32 cellular contexts compared by ENCODE assay signal in the genomic region with DNA sequence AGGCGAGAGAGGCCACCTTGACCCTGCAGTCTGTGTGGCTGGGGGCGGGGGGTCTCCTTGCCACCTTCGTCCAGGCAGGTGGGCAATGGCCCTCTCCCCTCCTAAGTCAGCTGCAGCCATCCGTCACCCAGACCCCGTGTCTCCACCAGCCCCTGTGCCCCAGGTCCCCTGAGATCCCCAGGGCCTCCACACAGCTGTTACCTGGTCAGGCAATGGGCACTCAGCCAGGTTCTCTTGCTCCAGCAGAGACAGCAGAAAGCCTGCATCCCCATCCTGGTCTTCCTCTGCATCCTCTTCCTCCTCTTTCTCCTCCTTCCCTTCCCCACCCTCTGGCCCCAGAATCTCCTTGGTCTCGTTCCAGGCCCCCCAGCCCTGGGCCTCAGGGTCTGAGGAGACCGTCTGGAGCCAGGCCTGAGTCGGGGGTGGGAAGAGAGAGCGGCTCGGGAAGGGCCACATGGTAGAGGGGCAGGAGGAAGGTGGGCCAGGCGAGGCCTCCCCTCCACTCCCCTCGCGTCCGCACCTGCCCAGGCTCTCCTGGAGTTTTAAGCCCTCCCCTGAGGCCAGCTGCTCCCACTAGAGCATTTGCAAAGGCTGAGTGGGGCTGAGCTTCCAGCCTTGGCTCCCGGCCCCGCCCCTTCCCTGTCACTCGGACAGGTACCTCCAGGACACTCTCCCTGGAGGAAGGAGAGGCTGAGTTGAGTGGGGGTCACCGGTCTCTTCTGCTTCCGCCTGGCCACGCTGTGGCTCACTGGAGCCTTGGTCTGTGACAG. TPM values are rescaled to one million over a fixed set of nuclear protein-coding genes. Genes with fewer than 3 reads are reported as not detected.
DNase-seq lines count a peak whose midpoint lies in the region; ATAC-seq, FAIRE-seq and TF ChIP-seq lines count a peak whose summit lies in the region.
"Had no signal": no experiment of that assay in that cellular context is flagged by ENCODE, and none has a peak within 500 bp of the region (broad histone marks: within the 10 kb centered on the region; RNA-seq: fewer than 3 reads in every experiment).

Gene PABPN1L, minus strand, starts transcription at position 510 of the 770 bp plus-strand sequence. Its CDS starts 54 bp downstream, at position 456.

- no peak within 1 kb of the TSS for H2BK20ac ChIP-seq in H1 (ENCODE audit: low read length)

- H3K23me2 ChIP-seq in H1 (ENCODE audit: low read depth, low read length), result no peaks in the 10 kb centered on the region

- H3K4me1 ChIP-seq in BLaER1 treated with 17β-estradiol and CSF1 and Interleukin-3, amounts not matched to agents 10 nM and 100 nM, result peaks cover 10 to 79% (median 63%) of the 10 kb centered on the region in 10 experiments
- H3K4me1 ChIP-seq in H1 (replicated peaks in 1 of 4; ENCODE audit: control insufficient read depth in 3 of 4, insufficient read depth in 4 of 4, low read length in 3 of 4), result no peaks in the 10 kb centered on the region; a peak in 1 of 7 replicates
- H3K4me1 ChIP-seq in MM.1S (ENCODE audit: low read length), result no peaks in the 10 kb centered on the region
- peaks cover 0 to 17% (median 12%) of the 10 kb centered on the region in 6 donors for H3K4me1 ChIP-seq in spleen
- H3K4me1 ChIP-seq: pancreas had no signal

- H3K9me2 ChIP-seq in MM.1S (replicated peaks; ENCODE audit: insufficient read depth, low read length), result no peaks in the 10 kb centered on the region

- H2AFZ ChIP-seq in H1 (ENCODE audit: low read length), result no peak within 1 kb of the TSS
- no peak within 1 kb of the TSS for H2AFZ ChIP-seq in MM.1S (ENCODE audit: low read length)
- H2AFZ ChIP-seq: PC-9 had no signal

- peak within 1 kb of the TSS; percentile 68; the same call in 1 of the 2 replicates for H4K8ac ChIP-seq in H1 (ENCODE audit: extremely low read depth, insufficient read depth, low read length)

- CTCF ChIA-PET in H1 (lab: Charles Lee; ENCODE audit: partially characterized antibody), result interaction anchor here (0.6 to 4.1 kb wide), 3 partner anchors 8 to 301 kb away, joined by 3 to 18 read pairs (median 3); no protein-coding TSS in a partner anchor

- peaks cover 15 to 23% (median 18%) of the 10 kb centered on the region in 11 experiments for H3K36me3 ChIP-seq in BLaER1 treated with 17β-estradiol and CSF1 and Interleukin-3, amounts not matched to agents 10 nM and 100 nM
- H3K36me3 ChIP-seq in H1 (ENCODE audit: control insufficient read depth in 2 of 4, insufficient read depth in 4 of 4, low read length in 3 of 4) (peaks cover 0 to 3% (median under 1%) of the 10 kb centered on the region in 4 experiments; a peak in 1 of 8 replicates), MM.1S (replicated peaks; ENCODE audit: insufficient read depth, low read length) (no peaks in the 10 kb centered on the region), spleen (peaks cover 0 to 25% (median 19%) of the 10 kb centered on the region in 6 donors)
- H3K36me3 ChIP-seq: brain microvascular endothelial cell had no signal

- peaks cover 19 to 34% (median 27%) of the 10 kb centered on the region in 11 experiments for H3K27me3 ChIP-seq in BLaER1 treated with 17β-estradiol and CSF1 and Interleukin-3, amounts not matched to agents 10 nM and 100 nM
- H3K27me3 ChIP-seq in H1 (replicated peaks in 1 of 4; ENCODE audit: control insufficient read depth in 3 of 4, extremely low read depth in 1 of 4, insufficient read depth in 3 of 4, low read length in 3 of 4) (no peaks in the 10 kb centered on the region), MM.1S (replicated peaks; ENCODE audit: insufficient read depth, low read length) (no peaks in the 10 kb centered on the region; the same call in none of the 2 replicates), spleen (replicated peaks in 1 of 7) (peaks cover 0 to 31% (median 11%) of the 10 kb centered on the region in 7 donors)
- H3K27me3 ChIP-seq: pancreas had no signal

- H3K23ac ChIP-seq in H1 (ENCODE audit: insufficient read length), result no peak within 1 kb of the TSS

- H2BK5ac ChIP-seq in H1 (ENCODE audit: low read depth, low read length), result no peak within 1 kb of the TSS

- H3K4me2 ChIP-seq in BLaER1 treated with 17β-estradiol and CSF1 and Interleukin-3, amounts not matched to agents 10 nM and 100 nM, result peak within 1 kb of the TSS in 8 of 11 experiments; percentile 8 to 65 (median 56); a peak in 15 of 22 replicates
- H3K4me2 ChIP-seq in H1 (ENCODE audit: insufficient read depth in 1 of 2, low read depth in 2 of 2, low read length in 2 of 2) (no peak within 1 kb of the TSS), MM.1S (ENCODE audit: low read depth, low read length) (no peak within 1 kb of the TSS)
- H3K4me2 ChIP-seq: PC-9 had no signal

- H3K18ac ChIP-seq in H1 (ENCODE audit: extremely low read depth, low read length), result no peak within 1 kb of the TSS

- H2AK5ac ChIP-seq in H1 (ENCODE audit: low read depth, low read length), result no peak within 1 kb of the TSS

- H3K9me3 ChIP-seq in BLaER1 treated with 17β-estradiol and CSF1 and Interleukin-3, amounts not matched to agents 10 nM and 100 nM (replicated peaks in 1 of 11), result no peaks in the 10 kb centered on the region
- H3K9me3 ChIP-seq in H1 (ENCODE audit: insufficient read depth in 2 of 2, low read depth in 1 of 2, low read length in 1 of 2) (no peaks in the 10 kb centered on the region), MM.1S (replicated peaks; ENCODE audit: insufficient read depth, low read length) (no peaks in the 10 kb centered on the region), spleen (no peaks in the 10 kb centered on the region)
- H3K9me3 ChIP-seq: left lung, pancreas had no signal

- no peak within 1 kb of the TSS for H3K4me3 ChIP-seq in BLaER1 treated with 17β-estradiol and CSF1 and Interleukin-3, amounts not matched to agents 10 nM and 100 nM
- H3K4me3 ChIP-seq in H1 (ENCODE audit: extremely low read depth in 1 of 4, insufficient read depth in 2 of 4, low read depth in 3 of 4, low read length in 4 of 4) (no peak within 1 kb of the TSS), MM.1S (ENCODE audit: low read length) (no peak within 1 kb of the TSS), spleen (no peak within 1 kb of the TSS)
- H3K4me3 ChIP-seq: left lung, pancreas, PC-9 had no signal

- H2BK12ac ChIP-seq in H1 (ENCODE audit: low read depth, low read length), result no peak within 1 kb of the TSS

- H2BK15ac ChIP-seq in H1 (ENCODE audit: low read length), result no peak within 1 kb of the TSS

- TF ChIP-seq POLR2A in H1 (IDR thresholded peaks at IDR 0.05; ENCODE audit: control extremely low read depth in 1 of 2, low read depth in 2 of 2, low read length in 2 of 2), result no peak
- no peak for TF ChIP-seq POLR2A in spleen (IDR thresholded peaks at IDR 0.05)

- H3K79me1 ChIP-seq in H1 (ENCODE audit: low read depth, low read length), result no peaks in the 10 kb centered on the region

- H4K20me1 ChIP-seq in BLaER1 treated with 17β-estradiol and CSF1 and Interleukin-3, amounts not matched to agents 10 nM and 100 nM, result peaks cover 0 to 60% (median 7%) of the 10 kb centered on the region in 11 experiments; a peak in 15 of 22 replicates
- H4K20me1 ChIP-seq in H1 (replicated peaks in 1 of 2; ENCODE audit: control insufficient read depth in 1 of 2, insufficient read depth in 2 of 2, low read length in 2 of 2), result no peaks in the 10 kb centered on the region
- no peaks in the 10 kb centered on the region for H4K20me1 ChIP-seq in MM.1S (ENCODE audit: insufficient read depth, low read length)

- H3F3A ChIP-seq in MM.1S (ENCODE audit: insufficient read depth, low read length), result no peaks in the 10 kb centered on the region

- no peak within 1 kb of the TSS for H3K14ac ChIP-seq in H1 (ENCODE audit: insufficient read length)

- H3K79me2 ChIP-seq in H1 (ENCODE audit: control insufficient read depth in 1 of 2, insufficient read depth in 2 of 2, low read length in 2 of 2) (no peaks in the 10 kb centered on the region), MM.1S (ENCODE audit: low read length) (no peaks in the 10 kb centered on the region)

- intact Hi-C loops in spleen (cut with DNase I; ENCODE audit: low total_unique reads), result no loop called here

- DNase-seq in DMS79 treated with DMSO at 0.1 percent for 48 hours (lab: John Stamatoyannopoulos, UW) (peak; percentile 13), DMS79 (lab: John Stamatoyannopoulos, UW) (no peak), NCI-H1092 treated with DMSO at 0.1 percent for 48 hours (lab: John Stamatoyannopoulos, UW) (peak; percentile 19), H1 (ENCODE audit: low read depth in 1 of 2, low spot score in 2 of 2) (no peak), MM.1S (no peak), spleen (no peak)
- DNase-seq: activated CD4-positive, alpha-beta T cell treated with anti-CD3 and anti-CD28 coated beads, Interleukin-2, amount 10 ng/mL, durations not matched to agents 24 days and 14 days; amniotic stem cell; brain microvascular endothelial cell; CD4-positive, CD25-positive, alpha-beta regulatory T cell; cerebellar nuclear complex; dermis blood vessel endothelial cell; GDM1; H9; left lung; mesenchymal stem cell; NCI-H2081; NCI-H510A; pancreas; PC-9; SHP77; trophoblast cell had no signal

- TF ChIP-seq EP300 in H1 (IDR thresholded peaks at IDR 0.05; ENCODE audit: borderline replicate concordance in 1 of 2, low read depth in 2 of 2, low read length in 2 of 2), result no peak

- no peak for FAIRE-seq in H1 (lab: Jason Lieb, UNC)
- FAIRE-seq: pancreas had no signal

- no peak for TF ChIP-seq RAD21 in H1 (IDR thresholded peaks at IDR 0.05 in 1 of 2, conservative IDR thresholded peaks at IDR 0.05 in 1 of 2; ENCODE audit: low read depth in 2 of 2, low read length in 2 of 2)

- H3K9ac ChIP-seq in BLaER1 treated with 17β-estradiol and CSF1 and Interleukin-3, amounts not matched to agents 10 nM and 100 nM, result peak within 1 kb of the TSS in 3 of 11 experiments; percentile 24 to 29 (median 24); a peak in 3 of 22 replicates
- H3K9ac ChIP-seq in H1 (replicated peaks in 1 of 4; ENCODE audit: extremely low read depth in 1 of 4, low read depth in 3 of 4, low read length in 3 of 4) (no peak within 1 kb of the TSS; a peak in 1 of 7 replicates), MM.1S (ENCODE audit: low read length) (no peak within 1 kb of the TSS)

- ATAC-seq in HG02981 (IDR thresholded peaks at IDR 0.05; ENCODE audit: unreplicated experiment), result no peak
- ATAC-seq: esophagus mucosa; left lung; pancreas; stimulated activated memory B cell treated with anti-CD40 and anti-IgM and Interleukin-4, amounts not matched to agents 10 μg/mL and 1 μg/mL and 100 μg/mL, for 72 hours had no signal

- 86% methylated on average over 16 of the region's 20 CpGs; no CpG with 5 or more reads in 1 of the 2 experiments for WGBS in H1 (ENCODE audit: extremely low coverage in 1 of 2, insufficient coverage in 1 of 2, insufficient read length in 1 of 2, insufficient replicate concordance in 2 of 2, low coverage in 1 of 2, low lambda C conversion rate in 2 of 2, missing lambda C conversion rate in 1 of 2), 2 experiments
- WGBS in spleen, 5 donors, result 78 to 85% (median 81%) methylated on average over 9 to 20 of the region's 20 CpGs

- no peak within 1 kb of the TSS for H3K27ac ChIP-seq in BLaER1 treated with 17β-estradiol and CSF1 and Interleukin-3, amounts not matched to agents 10 nM and 100 nM
- H3K27ac ChIP-seq in H1 (ENCODE audit: low read depth, low read length) (no peak within 1 kb of the TSS), MM.1S (ENCODE audit: low read length) (no peak within 1 kb of the TSS), spleen (no peak within 1 kb of the TSS)
- H3K27ac ChIP-seq: brain microvascular endothelial cell, left lung, pancreas, PC-9 had no signal

- H3K4ac ChIP-seq in H1 (replicated peaks; ENCODE audit: insufficient read length, low read depth, low read length), result no peak within 1 kb of the TSS

- POLR2A ChIA-PET in H1 (lab: Charles Lee; ENCODE audit: partially characterized antibody), result interaction anchor here (1.0 kb wide), 1 partner anchor 60 kb away, joined by 3 read pairs; no protein-coding TSS in a partner anchor

- no peak within 1 kb of the TSS for H3K56ac ChIP-seq in H1 (replicated peaks; ENCODE audit: insufficient read length, low read depth, low read length)

- H4K91ac ChIP-seq in H1 (replicated peaks; ENCODE audit: insufficient read length, low read length), result no peak within 1 kb of the TSS

- no peak within 1 kb of the TSS for H4K5ac ChIP-seq in H1 (ENCODE audit: insufficient read length, low read depth, low read length)

- TF ChIP-seq CTCF in H1 (IDR thresholded peaks at IDR 0.05; ENCODE audit: control extremely low read depth in 1 of 3, insufficient read depth in 1 of 3, low read depth in 1 of 3, low read length in 3 of 3) (no peak), MM.1S (IDR thresholded peaks at IDR 0.05; ENCODE audit: low read length) (no peak), spleen (IDR thresholded peaks at IDR 0.05 in 8 of 11, conservative IDR thresholded peaks at IDR 0.05 in 3 of 11) (no peak)

- H2BK120ac ChIP-seq in H1 (replicated peaks; ENCODE audit: low read depth, low read length), result no peak within 1 kb of the TSS

RNA-seq across cellular contexts. Expression of gene PABPN1L, which starts in this region (rescaled TPM):
- not detected in 2 replicates for total RNA-seq in H1 (2021; fragmentation: NEBNext Ultra II Directional; extraction: Animal tissue kit (Norgen Biotek cat#: 25700))
- polyA plus RNA-seq in H1 (2011; rRNA removed), result not detected in 2 replicates
- polyA plus RNA-seq in H1 (2011; cell fraction: cytosol; rRNA removed), result not detected
- 0.20 TPM for polyA plus RNA-seq in H1 (2011; cell fraction: nucleus; rRNA removed)
- polyA plus RNA-seq in H1 (2012, experiment 1 of 2), result 0.17 TPM in 1 of 4 replicates, not detected in the others
- not detected for polyA plus RNA-seq in H1 (2012, experiment 2 of 2)
- polyA plus RNA-seq in H1 (2013, experiment 1 of 2), result not detected
- polyA plus RNA-seq in H1 (2013, experiment 2 of 2), result not detected
- polyA minus RNA-seq in H1 (2011; rRNA and poly(A)+ RNA removed), result not detected in 2 replicates
- polyA minus RNA-seq in H1 (2011; cell fraction: cytosol; rRNA and poly(A)+ RNA removed), result not detected
- not detected for polyA minus RNA-seq in H1 (2011; cell fraction: nucleus; rRNA and poly(A)+ RNA removed)
- 1 to 10 TPM in 1 of 7 donors, under 1 TPM in 2, not detected in 4; 0.72 to 1.3 (median 0.85) TPM for total RNA-seq in spleen
- polyA plus RNA-seq in spleen, result under 1 TPM; 0.26 to 0.67 (median 0.29) TPM
- total RNA-seq: A172; activated CD4-positive, alpha-beta T cell treated with anti-CD3 and anti-CD28 coated beads, Interleukin-2, amount 10 ng/mL, durations not matched to agents 24 days and 14 days; activated CD8-positive, alpha-beta memory T cell treated with anti-CD3 and anti-CD28 coated beads for 36 hours; CD4-positive, CD25-positive, alpha-beta regulatory T cell; dermis blood vessel endothelial cell; esophagus mucosa; fibroblast of villous mesenchyme; H9; left lung; LHCN-M2; PC-9; renal cortical epithelial cell; skeletal muscle tissue had no signal
- polyA plus RNA-seq: CD4-positive, CD25-positive, alpha-beta regulatory T cell had no signal

Comparison
In these comparisons a context has a peak if more than half of its experiments do, and no peak if none do; other contexts are left out.
1. DNase-seq: peak in DMS79 treated with DMSO at 0.1 percent for 48 hours (single experiment) and NCI-H1092 treated with DMSO at 0.1 percent for 48 hours (single experiment); none in DMS79 (single experiment), H1 (0 of 2), MM.1S (single experiment) and spleen (single experiment).
2. H3K4me2 ChIP-seq: peak in BLaER1 treated with 17β-estradiol and CSF1 and Interleukin-3, amounts not matched to agents 10 nM and 100 nM (8 of 11); none in H1 (0 of 2) and MM.1S (single experiment).